In genomic region chr14:24063263-24063836, GRCh38 we compare ENCODE assay signal across 24 cellular contexts. TPM values are rescaled to one million over a fixed set of nuclear protein-coding genes. Genes with fewer than 3 reads are reported as not detected.
"Had no signal": no experiment of that assay in that cellular context is flagged by ENCODE, and none has a peak within 500 bp of the region (broad histone marks: within the 10 kb centered on the region; RNA-seq: fewer than 3 reads in every experiment).

No MANE protein-coding gene starts in this region.

- DNase-seq: activated B cell treated with CpG ODN at 0.5 μM for 24 hours; activated CD4-positive, alpha-beta memory T cell treated with anti-CD3 and anti-CD28 coated beads for 36 hours; activated CD4-positive, alpha-beta T cell treated with anti-CD3 and anti-CD28 coated beads for 36 hours; activated effector memory CD4-positive, alpha-beta T cell treated with Interleukin-2 at 50 U/mL for 16 hours; activated naive CD4-positive, alpha-beta T cell treated with anti-CD3 and anti-CD28 coated beads for 36 hours; activated naive CD8-positive, alpha-beta T cell treated with anti-CD3 and anti-CD28 coated beads, Interleukin-2, amount 10 ng/mL, durations not matched to agents 7 days and 5 days; activated T-cell treated with anti-CD3 and anti-CD28 coated beads, Interleukin-2, amount 50 U/mL, for 72 hours; amygdala; cortex of kidney; endodermal cell; esophagus squamous epithelium; hypothalamus; mesenchymal stem cell; occipital lobe; stimulated activated CD4-positive, alpha-beta T cell treated with anti-CD3 and anti-CD28 coated beads, Interleukin-4, amount 100 ng/mL, for 24 hours; stimulated activated naive CD4-positive, alpha-beta T cell treated with Interleukin-2 at 50 U/mL for 16 hours; T-helper 17 cell; upper lobe of left lung had no signal

- FAIRE-seq: bronchial epithelial cell had no signal

- H3K4me3 ChIP-seq: esophagus squamous epithelium, gastroesophageal sphincter, thoracic aorta, upper lobe of left lung had no signal

- H3K36me3 ChIP-seq: esophagus squamous epithelium, gastroesophageal sphincter, thoracic aorta, upper lobe of left lung had no signal

- H3K9me3 ChIP-seq: esophagus squamous epithelium, gastroesophageal sphincter, thoracic aorta, upper lobe of left lung had no signal

- ATAC-seq: activated CD4-positive, alpha-beta T cell treated with anti-CD3 and anti-CD28 coated beads for 36 hours; activated T-cell treated with anti-CD3 and anti-CD28 coated beads, Interleukin-2, amount 50 U/mL, for 72 hours; gastroesophageal sphincter; T-helper 17 cell had no signal

- H3K27ac ChIP-seq: esophagus squamous epithelium, gastroesophageal sphincter, thoracic aorta, upper lobe of left lung had no signal

- H3K27me3 ChIP-seq: esophagus squamous epithelium, gastroesophageal sphincter, upper lobe of left lung had no signal

RNA-seq across cellular contexts. Expression of gene CPNE6, which starts 8.0 kb away (rescaled TPM):
- total RNA-seq: activated CD4-positive, alpha-beta memory T cell treated with anti-CD3 and anti-CD28 coated beads for 36 hours; activated CD4-positive, alpha-beta T cell treated with anti-CD3 and anti-CD28 coated beads for 36 hours; activated naive CD4-positive, alpha-beta T cell treated with anti-CD3 and anti-CD28 coated beads for 36 hours; bronchial epithelial cell; endodermal cell; esophagus squamous epithelium; liver; mononuclear cell; renal cortical epithelial cell; T-helper 17 cell; upper lobe of left lung had no signal

RNA-seq across cellular contexts. Expression of gene CARMIL3, which starts 11.5 kb away (rescaled TPM):
- total RNA-seq: bronchial epithelial cell had no signal
